Comparison of ENCODE assay signal across 26 cellular contexts in the genomic region with DNA sequence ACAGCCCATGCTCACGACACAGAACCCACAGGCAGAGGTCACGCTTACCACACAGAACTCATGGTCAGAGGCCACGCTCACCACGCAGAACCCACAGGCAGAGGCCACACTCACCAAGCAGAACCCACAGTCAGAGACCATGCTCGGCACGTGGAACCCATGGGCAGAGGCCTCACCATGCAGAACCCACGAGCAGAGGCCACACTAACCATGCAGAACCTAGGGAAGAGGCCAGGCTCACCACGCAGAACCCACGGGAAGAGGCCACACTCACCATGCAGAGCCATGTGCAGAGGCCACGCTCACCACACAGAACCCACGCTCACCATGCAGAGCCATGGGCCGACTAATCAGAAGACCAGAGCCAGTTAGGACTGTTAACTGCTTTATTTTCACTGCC.
"Had no signal": no experiment of that assay in that cellular context is flagged by ENCODE, and none has a peak within 500 bp of the region (broad histone marks: within the 10 kb centered on the region; RNA-seq: fewer than 3 reads in every experiment).

No MANE protein-coding gene starts in this region.

- H3K4me1 Mint-ChIP-seq: memory B cell; naive thymus-derived CD4-positive, alpha-beta T cell had no signal

- H3K9me3 ChIP-seq: esophagus squamous epithelium, gastrocnemius medialis had no signal

- H3K4me3 Mint-ChIP-seq: effector memory CD8-positive, alpha-beta T cell; endodermal cell; memory B cell; naive thymus-derived CD4-positive, alpha-beta T cell had no signal

- H3K27ac Mint-ChIP-seq: effector memory CD8-positive, alpha-beta T cell; endodermal cell; memory B cell; naive thymus-derived CD4-positive, alpha-beta T cell had no signal

- H3K36me3 ChIP-seq: esophagus squamous epithelium, gastrocnemius medialis, heart right ventricle, left lung had no signal

- H3K4me1 ChIP-seq: gastrocnemius medialis, heart right ventricle, left lung had no signal

- ATAC-seq: effector memory CD8-positive, alpha-beta T cell; esophagus mucosa; gastrocnemius medialis; heart right ventricle; left cardiac atrium; left lung; left ventricle myocardium superior; naive thymus-derived CD4-positive, alpha-beta T cell had no signal

- H3K27ac ChIP-seq: coronary artery, dorsolateral prefrontal cortex, epithelial cell of prostate, esophagus squamous epithelium, gastrocnemius medialis, heart right ventricle, left lung had no signal

- H3K27me3 Mint-ChIP-seq: memory B cell; naive thymus-derived CD4-positive, alpha-beta T cell had no signal

- H3K27me3 ChIP-seq: dorsolateral prefrontal cortex, esophagus squamous epithelium, gastrocnemius medialis, heart right ventricle, left lung had no signal

- DNase-seq: dermis blood vessel endothelial cell; dorsolateral prefrontal cortex; effector CD8-positive, alpha-beta T cell; effector memory CD8-positive, alpha-beta T cell; endodermal cell; erythroblast; esophagus squamous epithelium; foreskin fibroblast; foreskin melanocyte; gastrocnemius medialis; glutamatergic neuron; head of caudate nucleus; heart right ventricle; hippocampal formation; left cardiac atrium; left ventricle myocardium superior; mammary epithelial cell; mesendoderm; midbrain; naive thymus-derived CD4-positive, alpha-beta T cell had no signal

- H3K4me3 ChIP-seq: coronary artery, dorsolateral prefrontal cortex, esophagus squamous epithelium, gastrocnemius medialis, heart right ventricle, left lung, lung had no signal

- H3K9me3 Mint-ChIP-seq: effector memory CD8-positive, alpha-beta T cell had no signal
